11 cellular contexts compared by ENCODE assay signal in genomic region chr3:149620291-149621020, GRCh38. TPM values are rescaled to one million over a fixed set of nuclear protein-coding genes. Genes with fewer than 3 reads are reported as not detected.
A peak's percentile ranks its signal among the peaks of the same experiment; 100 is the strongest.
DNase-seq lines count a peak whose midpoint lies in the region; ATAC-seq, FAIRE-seq and TF ChIP-seq lines count a peak whose summit lies in the region.
"Had no signal": no experiment of that assay in that cellular context is flagged by ENCODE, and none has a peak within 500 bp of the region (broad histone marks: within the 10 kb centered on the region; RNA-seq: fewer than 3 reads in every experiment).

No MANE protein-coding gene starts in this region.

- no peaks in the 10 kb centered on the region for H3K27me3 ChIP-seq in smooth muscle cell (ENCODE audit: low read depth)

- no peaks in the 10 kb centered on the region for H3K9me3 ChIP-seq in smooth muscle cell (replicated peaks; ENCODE audit: low read depth)

- H3K4me3 Mint-ChIP-seq in activated CD8-positive, alpha-beta memory T cell treated with anti-CD3 and anti-CD28 coated beads, Interleukin-2, amount 10 ng/mL, durations not matched to agents 7 days and 5 days, result no peak overlapping the region
- H3K4me3 Mint-ChIP-seq: endodermal cell, naive B cell had no signal

- H3K79me2 ChIP-seq in smooth muscle cell (ENCODE audit: low read depth), result peaks cover 86% of the 10 kb centered on the region

- H3K27ac Mint-ChIP-seq in activated CD8-positive, alpha-beta memory T cell treated with anti-CD3 and anti-CD28 coated beads, Interleukin-2, amount 10 ng/mL, durations not matched to agents 7 days and 5 days, result peak overlapping the region; percentile 68
- H3K27ac Mint-ChIP-seq: endodermal cell, naive B cell had no signal

- H3K4me1 Mint-ChIP-seq in activated CD8-positive, alpha-beta memory T cell treated with anti-CD3 and anti-CD28 coated beads, Interleukin-2, amount 10 ng/mL, durations not matched to agents 7 days and 5 days, result peaks cover 49% of the 10 kb centered on the region
- H3K4me1 Mint-ChIP-seq: naive B cell had no signal

- H3F3A ChIP-seq in smooth muscle cell (ENCODE audit: low read depth), result peaks cover 27% of the 10 kb centered on the region

- peak overlapping the region; percentile 74 for H3K4me2 ChIP-seq in smooth muscle cell

- H3K9me3 Mint-ChIP-seq in activated CD8-positive, alpha-beta memory T cell treated with anti-CD3 and anti-CD28 coated beads, Interleukin-2, amount 10 ng/mL, durations not matched to agents 7 days and 5 days (ENCODE audit: low read depth), result peaks cover 2% of the 10 kb centered on the region
- H3K9me3 Mint-ChIP-seq: endodermal cell, naive B cell had no signal

- no peaks in the 10 kb centered on the region for H3K36me3 ChIP-seq in smooth muscle cell (ENCODE audit: low read depth)

- H3K27me3 Mint-ChIP-seq in activated CD8-positive, alpha-beta memory T cell treated with anti-CD3 and anti-CD28 coated beads, Interleukin-2, amount 10 ng/mL, durations not matched to agents 7 days and 5 days, result no peaks in the 10 kb centered on the region

- H3K4me3 ChIP-seq in smooth muscle cell, result no peak overlapping the region

- CTCF ChIA-PET in activated CD8-positive, alpha-beta memory T cell treated with anti-CD3 and anti-CD28 coated beads, Interleukin-2, amount 10 ng/mL, durations not matched to agents 7 days and 5 days (lab: Charles Lee), result interaction anchor here (1.1 to 2.1 kb wide), 3 partner anchors 9 to 40 kb away, joined by 3 to 10 read pairs (median 4); no protein-coding TSS in a partner anchor

- ATAC-seq in activated CD8-positive, alpha-beta memory T cell treated with anti-CD3 and anti-CD28 coated beads, Interleukin-2, amount 10 ng/mL, durations not matched to agents 7 days and 5 days, result peak; percentile 79
- peak; percentile 54 for ATAC-seq in HG03045 (IDR thresholded peaks at IDR 0.05; ENCODE audit: unreplicated experiment)

- peaks cover 2% of the 10 kb centered on the region for H3K36me3 Mint-ChIP-seq in activated CD8-positive, alpha-beta memory T cell treated with anti-CD3 and anti-CD28 coated beads, Interleukin-2, amount 10 ng/mL, durations not matched to agents 7 days and 5 days
- H3K36me3 Mint-ChIP-seq: naive B cell had no signal

- peaks cover 99% of the 10 kb centered on the region for H4K20me1 ChIP-seq in smooth muscle cell (ENCODE audit: low read depth)

- H3K9ac ChIP-seq in smooth muscle cell (ENCODE audit: low read depth), result peak overlapping the region; percentile 61

- no peak for TF ChIP-seq CTCF in smooth muscle cell (IDR thresholded peaks at IDR 0.05; ENCODE audit: borderline replicate concordance, insufficient read depth, poor library complexity, severe bottlenecking)

- H3K27ac ChIP-seq in smooth muscle cell (ENCODE audit: low read depth), result peak overlapping the region; percentile 96

- 44% methylated on average over 1 of the region's 1 CpG for WGBS in smooth muscle cell (ENCODE audit: low lambda C conversion rate)

- peaks cover 6% of the 10 kb centered on the region for H3K4me1 ChIP-seq in smooth muscle cell (ENCODE audit: low read depth)

- H2AFZ ChIP-seq in smooth muscle cell (ENCODE audit: low read depth), result no peak overlapping the region

- FAIRE-seq in frontal cortex (lab: Jason Lieb, UNC), result no peak

- peak; percentile 47 for DNase-seq in activated CD8-positive, alpha-beta memory T cell treated with anti-CD3 and anti-CD28 coated beads, Interleukin-2, amount 10 ng/mL, durations not matched to agents 7 days and 5 days
- DNase-seq in activated CD8-positive, alpha-beta memory T cell treated with anti-CD3 and anti-CD28 coated beads for 24 hours, result no peak
- peak; percentile 61 for DNase-seq in astrocyte of the hippocampus (ENCODE audit: low read depth, low spot score)
- no peak for DNase-seq in smooth muscle cell (lab: John Stamatoyannopoulos, UW; ENCODE audit: unreplicated experiment)
- no peak for DNase-seq in RKO (ENCODE audit: low spot score)
- no peak for DNase-seq in Ammon's horn (ENCODE audit: low spot score)
- DNase-seq in frontal cortex (ENCODE audit: low spot score in 2 of 2), result no peak
- DNase-seq: activated CD4-positive, alpha-beta T cell treated with anti-CD3 and anti-CD28 coated beads for 48 hours; endodermal cell; naive B cell had no signal

RNA-seq across cellular contexts. Expression of gene WWTR1, which starts 37.4 kb away (rescaled TPM):
- 1 to 10 TPM; 1.8 to 3.8 TPM for total RNA-seq in activated CD8-positive, alpha-beta memory T cell treated with anti-CD3 and anti-CD28 coated beads, Interleukin-2, amount 10 ng/mL, durations not matched to agents 7 days and 5 days
- total RNA-seq in smooth muscle cell (54.3 and 55.6 TPM in 2 replicates), frontal cortex (6.1 TPM)
- 38.4 and 43.7 TPM in 2 replicates for polyA plus RNA-seq in smooth muscle cell

Comparison
In these comparisons a context has a peak if more than half of its experiments do, and no peak if none do; other contexts are left out.
1. DNase-seq: peak in activated CD8-positive, alpha-beta memory T cell treated with anti-CD3 and anti-CD28 coated beads, Interleukin-2, amount 10 ng/mL, durations not matched to agents 7 days and 5 days (single experiment) and astrocyte of the hippocampus (single experiment); none in activated CD8-positive, alpha-beta memory T cell treated with anti-CD3 and anti-CD28 coated beads for 24 hours (single experiment), smooth muscle cell (single experiment), RKO (single experiment), Ammon's horn (single experiment) and frontal cortex (0 of 2).